Comparison of ENCODE assay signal across 23 cellular contexts in genomic region chr5:106106384-106106783, GRCh38.
DNase-seq lines count a peak whose midpoint lies in the region; ATAC-seq, FAIRE-seq and TF ChIP-seq lines count a peak whose summit lies in the region.
"Had no signal": no experiment of that assay in that cellular context is flagged by ENCODE, and none has a peak within 500 bp of the region (broad histone marks: within the 10 kb centered on the region; RNA-seq: fewer than 3 reads in every experiment).

No MANE protein-coding gene starts in this region.

- H3K27me3 ChIP-seq in IMR-90 (ENCODE audit: control insufficient read depth, insufficient read depth, low read length) (no peaks in the 10 kb centered on the region), vagina (no peaks in the 10 kb centered on the region)

- H3K27me3 Mint-ChIP-seq in CD14-positive monocyte (ENCODE audit: low read depth in 3 of 3): no peaks in the 10 kb centered on the region
- H3K27me3 Mint-ChIP-seq: CD8-positive, alpha-beta memory T cell; IgD-negative memory B cell had no signal

- no peak overlapping the region for H3K4me3 Mint-ChIP-seq in CD14-positive monocyte
- H3K4me3 Mint-ChIP-seq: CD8-positive, alpha-beta memory T cell; IgD-negative memory B cell had no signal

- H3K4me1 ChIP-seq in IMR-90 (ENCODE audit: control insufficient read depth, insufficient read depth, low read length): no peaks in the 10 kb centered on the region
- no peaks in the 10 kb centered on the region for H3K4me1 ChIP-seq in kidney (ENCODE audit: control insufficient read depth in 1 of 2, insufficient read depth in 1 of 2, low read depth in 1 of 2, low read length in 2 of 2)
- no peaks in the 10 kb centered on the region for H3K4me1 ChIP-seq in vagina

- H3K18ac ChIP-seq in IMR-90 (ENCODE audit: low read depth, low read length): no peak overlapping the region

- 0 out of 2 replicates have a peak overlapping the region, but pooled peaks have one; percentile 35 for H3K56ac ChIP-seq in IMR-90 (ENCODE audit: extremely low read depth, insufficient read depth, low read length)

- H2AK5ac ChIP-seq in IMR-90 (ENCODE audit: low read depth, low read length): no peak overlapping the region

- H3K9ac ChIP-seq in IMR-90 (ENCODE audit: low read depth, low read length) (no peak overlapping the region), kidney (ENCODE audit: low read length in 2 of 2) (no peak overlapping the region)

- H3K14ac ChIP-seq in IMR-90 (replicated peaks; ENCODE audit: low read depth, low read length): no peak overlapping the region

- POLR2A ChIA-PET in IMR-90 (lab: Charles Lee; ENCODE audit: unreplicated experiment): no interaction called here

- TF ChIP-seq CTCF in IMR-90 (conservative IDR thresholded peaks at IDR 0.05; ENCODE audit: low read depth, low read length) (no peak), choroid plexus epithelial cell (conservative IDR thresholded peaks at IDR 0.05; ENCODE audit: low read depth, low read length) (no peak), kidney (IDR thresholded peaks at IDR 0.05; ENCODE audit: borderline replicate concordance, extremely low read depth, insufficient read depth) (no peak), vagina (IDR thresholded peaks at IDR 0.05) (no peak), CD14-positive monocyte (IDR thresholded peaks at IDR 0.05) (no peak)

- in situ Hi-C loops in IMR-90 (cut with MboI; ENCODE audit: low sequenced_read_pairs): no loop called here

- peak overlapping the region in 1 of 2 experiments; percentile 22; a peak in 1 of 4 replicates for H4K8ac ChIP-seq in IMR-90 (ENCODE audit: low read depth in 2 of 2, low read length in 2 of 2)

- DNase-seq in IMR-90 (peak; percentile 49), choroid plexus epithelial cell (ENCODE audit: low read depth) (peak; percentile 12), kidney (no peak), vagina (ENCODE audit: extremely low spot score in 2 of 2) (no peak), CD14-positive monocyte (ENCODE audit: low spot score) (no peak), NCI-H128 (lab: John Stamatoyannopoulos, UW; ENCODE audit: unreplicated experiment) (no peak)
- DNase-seq: AML-193; C1 segment of cervical spinal cord; Calu3; CD8-positive, alpha-beta memory T cell; DMS153; GDM1; Karpas-422; NCI-H1436; NCI-H187 treated with DMSO at 0.1 percent for 48 hours; NCI-H2107; NCI-H446 treated with DMSO at 0.1 percent for 48 hours; NCI-H526 treated with DMSO at 0.1 percent for 48 hours; OCI-M1; Right ventricle myocardium superior had no signal

- no peak overlapping the region for H2AFZ ChIP-seq in IMR-90 (replicated peaks; ENCODE audit: low read length, poor library complexity)

- no peaks in the 10 kb centered on the region for H3K9me1 ChIP-seq in IMR-90 (ENCODE audit: insufficient read depth, low read length)

- no peak overlapping the region for H3K27ac Mint-ChIP-seq in CD14-positive monocyte
- H3K27ac Mint-ChIP-seq: CD8-positive, alpha-beta memory T cell; IgD-negative memory B cell had no signal

- H3K79me1 ChIP-seq in IMR-90 (ENCODE audit: low read depth in 1 of 2, low read length in 2 of 2): no peaks in the 10 kb centered on the region

- peak; percentile 87 for ATAC-seq in IMR-90 (ENCODE audit: low read depth)
- no peak for ATAC-seq in GM19395 (IDR thresholded peaks at IDR 0.05; ENCODE audit: unreplicated experiment)

- H3K23ac ChIP-seq in IMR-90 (ENCODE audit: low read depth, low read length): no peak overlapping the region

- H4K91ac ChIP-seq in IMR-90 (ENCODE audit: insufficient read depth, low read depth, low read length): no peak overlapping the region; the same call in 1 of the 2 replicates

- H3K4me1 Mint-ChIP-seq in CD14-positive monocyte: no peaks in the 10 kb centered on the region
- H3K4me1 Mint-ChIP-seq: CD8-positive, alpha-beta memory T cell; IgD-negative memory B cell had no signal

- H3K4me3 ChIP-seq in IMR-90 (ENCODE audit: insufficient read depth, low read depth, low read length) (no peak overlapping the region), choroid plexus epithelial cell (ENCODE audit: low read depth, low read length) (no peak overlapping the region), kidney (ENCODE audit: low read length in 2 of 2) (no peak overlapping the region), vagina (no peak overlapping the region)

- no peak overlapping the region for H2BK15ac ChIP-seq in IMR-90 (ENCODE audit: low read depth, low read length)

- no peaks in the 10 kb centered on the region for H3K9me3 Mint-ChIP-seq in CD14-positive monocyte

- BruUV-seq in IMR-90 (replicated peaks; lab: Mats Ljungman, UMichigan): no TSS peak

- no peak for TF ChIP-seq RAD21 in IMR-90 (IDR thresholded peaks at IDR 0.05; ENCODE audit: low read length)

- H3K27ac ChIP-seq in IMR-90 (ENCODE audit: insufficient read depth, low read length) (peak overlapping the region; percentile 18; the same call in 1 of the 2 replicates), kidney (ENCODE audit: low read depth in 2 of 2, low read length in 2 of 2) (no peak overlapping the region), vagina (no peak overlapping the region)

- no peaks in the 10 kb centered on the region for H3K9me3 ChIP-seq in IMR-90 (ENCODE audit: control insufficient read depth, insufficient read depth, low read length)
- no peaks in the 10 kb centered on the region for H3K9me3 ChIP-seq in kidney (ENCODE audit: control insufficient read depth in 1 of 2, low read length in 2 of 2)
- H3K9me3 ChIP-seq in vagina: no peaks in the 10 kb centered on the region

- H3K36me3 ChIP-seq in IMR-90 (ENCODE audit: control insufficient read depth, insufficient read depth, low read length) (no peaks in the 10 kb centered on the region), kidney (ENCODE audit: control insufficient read depth in 1 of 2, insufficient read depth in 2 of 2, low read length in 2 of 2) (no peaks in the 10 kb centered on the region), vagina (no peaks in the 10 kb centered on the region)

- peak; percentile 21 for FAIRE-seq in kidney (lab: Jason Lieb, UNC)
- FAIRE-seq: H54 had no signal

- peak overlapping the region; percentile 94 for H2BK5ac ChIP-seq in IMR-90 (ENCODE audit: low read depth, low read length, poor library complexity, severe bottlenecking)

- TF ChIP-seq POLR2A in IMR-90 (IDR thresholded peaks at IDR 0.05; ENCODE audit: low read depth, low read length): no peak
- no peak for TF ChIP-seq POLR2A in vagina (IDR thresholded peaks at IDR 0.05)

- peak overlapping the region; percentile 65 for H3K4me2 ChIP-seq in IMR-90 (ENCODE audit: low read depth, low read length)

- intact Hi-C loops in IMR-90 (cut with micrococcal nuclease) (no loop called here), kidney (cut with DNase I) (no loop called here), vagina (cut with DNase I) (no loop called here), CD14-positive monocyte (cut with micrococcal nuclease) (no loop called here)

- no peak overlapping the region; the same call in 1 of the 2 replicates for H2BK120ac ChIP-seq in IMR-90 (ENCODE audit: low read depth, low read length)

- WGBS in IMR-90 (ENCODE audit: extremely low coverage in 2 of 2, insufficient read length in 1 of 2), 2 experiments: no CpG with 5 or more reads among the region's 2 CpGs

- H4K5ac ChIP-seq in IMR-90 (ENCODE audit: low read depth, low read length): no peak overlapping the region

- H2BK20ac ChIP-seq in IMR-90 (ENCODE audit: low read depth, low read length): no peak overlapping the region

- no peak overlapping the region for H2AK9ac ChIP-seq in IMR-90 (replicated peaks; ENCODE audit: low read depth, low read length, poor library complexity)

- H4K20me1 ChIP-seq in IMR-90 (ENCODE audit: insufficient read depth, low read length): no peaks in the 10 kb centered on the region

- H3K4ac ChIP-seq in IMR-90 (ENCODE audit: low read depth, low read length): no peak overlapping the region

- H3K36me3 Mint-ChIP-seq in CD14-positive monocyte: no peaks in the 10 kb centered on the region
- H3K36me3 Mint-ChIP-seq: CD8-positive, alpha-beta memory T cell; IgD-negative memory B cell had no signal

- dilution Hi-C loops in IMR-90 (cut with HindIII; ENCODE audit: low sequenced_read_pairs, unreplicated experiment): no loop called here

- CTCF ChIA-PET in IMR-90 (lab: Yijun Ruan, JAX): no interaction called here

TF ChIP-seq in IMR-90, 13 proteins besides CTCF, POLR2A, EP300 and RAD21:
- TF ChIP-seq BHLHE40 (IDR thresholded peaks at IDR 0.05; ENCODE audit: low read depth, low read length): no peak
- no peak for TF ChIP-seq USF2 (IDR thresholded peaks at IDR 0.05; ENCODE audit: low read depth, low read length)
- no peak for TF ChIP-seq RFX5 (IDR thresholded peaks at IDR 0.05; ENCODE audit: low read depth, low read length)
- no peak for TF ChIP-seq CHD1 (IDR thresholded peaks at IDR 0.05; ENCODE audit: low read depth, low read length)
- no peak for TF ChIP-seq MAFK (IDR thresholded peaks at IDR 0.05; ENCODE audit: low read depth, low read length)
- no peak for TF ChIP-seq NFE2L2 (IDR thresholded peaks at IDR 0.05; ENCODE audit: low read depth, low read length)
- TF ChIP-seq MAZ (IDR thresholded peaks at IDR 0.05; ENCODE audit: borderline replicate concordance, low read depth, low read length): no peak
- no peak for TF ChIP-seq FOS (IDR thresholded peaks at IDR 0.05; ENCODE audit: low read depth, low read length)
- TF ChIP-seq ELK1 (IDR thresholded peaks at IDR 0.05; ENCODE audit: borderline replicate concordance, low read depth, low read length): no peak
- TF ChIP-seq SMC3 (IDR thresholded peaks at IDR 0.05; ENCODE audit: low read depth, low read length): no peak
- TF ChIP-seq CEBPB (IDR thresholded peaks at IDR 0.05; ENCODE audit: low read depth, low read length): no peak
- no peak for TF ChIP-seq RCOR1 (IDR thresholded peaks at IDR 0.05; ENCODE audit: insufficient replicate concordance, low read length)
- TF ChIP-seq MXI1 (IDR thresholded peaks at IDR 0.05; ENCODE audit: borderline replicate concordance, low read depth, low read length): no peak

Comparison
In these comparisons a context has a peak if more than half of its experiments do, and no peak if none do; other contexts are left out.
1. DNase-seq: peak in IMR-90 (single experiment) and choroid plexus epithelial cell (single experiment); none in kidney (single experiment), vagina (0 of 2), CD14-positive monocyte (single experiment) and NCI-H128 (single experiment).